Comparison of ENCODE assay signal across 8 cellular contexts in genomic region chr12:110048242-110049027, GRCh38. TPM values are rescaled to one million over a fixed set of nuclear protein-coding genes. Genes with fewer than 3 reads are reported as not detected.
A peak's percentile ranks its signal among the peaks of the same experiment; 100 is the strongest.
DNase-seq lines count a peak whose midpoint lies in the region; ATAC-seq, FAIRE-seq and TF ChIP-seq lines count a peak whose summit lies in the region.

Gene C12orf76 (minus strand): TSS chr12:110048522. CDS start chr12:110048495, 27 bp downstream.

- peak; percentile 32 for FAIRE-seq in D721Med (lab: Jason Lieb, UNC)

- BruUV-seq in OCI-LY7 (replicated peaks; lab: Mats Ljungman, UMichigan) = no TSS peak

- H3K9me2 ChIP-seq in OCI-LY7 (ENCODE audit: insufficient read depth, low read length) = no peaks in the 10 kb centered on the region

- H4K20me1 ChIP-seq in OCI-LY7 (ENCODE audit: insufficient read depth, low read length) = no peaks in the 10 kb centered on the region

- H3K4me3 ChIP-seq in OCI-LY7 (ENCODE audit: low read depth, low read length, poor library complexity, severe bottlenecking) (peak within 1 kb of the TSS; percentile 90), mucosa of descending colon (peak within 1 kb of the TSS; percentile 67)

- intact Hi-C loops in OCI-LY7 (cut with micrococcal nuclease; ENCODE audit: unreplicated experiment) (loop anchor here (1.0 to 5.0 kb wide), 4 partner anchors 50 to 233 kb away; partner anchors contain the start of genes ANKRD13A and ATP2A2), mucosa of descending colon (cut with DNase I, micrococcal nuclease) (no loop called here)

- H3K4me1 ChIP-seq in OCI-LY7 (ENCODE audit: insufficient read depth, low read length, poor library complexity, severe bottlenecking) (peaks cover 53% of the 10 kb centered on the region), mucosa of descending colon (ENCODE audit: low read depth) (peaks cover 16% of the 10 kb centered on the region)

- peak within 1 kb of the TSS; percentile 98 for H3K27ac ChIP-seq in OCI-LY7 (ENCODE audit: low read depth, low read length, poor library complexity, severe bottlenecking)
- peak within 1 kb of the TSS; percentile 29 for H3K27ac ChIP-seq in epithelial cell of prostate

- H3K4me2 ChIP-seq in OCI-LY7 (ENCODE audit: low read length) = peak within 1 kb of the TSS; percentile 92

- ATAC-seq in GM21526 (IDR thresholded peaks at IDR 0.05; ENCODE audit: low FRiP score, unreplicated experiment) (peak; percentile 92), mucosa of descending colon (peak; percentile 100)

- peak within 1 kb of the TSS; percentile 59; the same call in 1 of the 2 replicates for H2AFZ ChIP-seq in OCI-LY7 (ENCODE audit: low read length)

- H3K9me3 ChIP-seq in OCI-LY7 (ENCODE audit: low read length) (no peaks in the 10 kb centered on the region), mucosa of descending colon (no peaks in the 10 kb centered on the region)

- CTCF ChIA-PET in OCI-LY7 (lab: Charles Lee; ENCODE audit: unreplicated experiment) = no interaction called here

- TF ChIP-seq CTCF in D721Med (IDR thresholded peaks at IDR 0.05; ENCODE audit: insufficient read depth, missing control alignments) (no peak), OCI-LY7 (conservative IDR thresholded peaks at IDR 0.05; ENCODE audit: low read length) (no peak), mucosa of descending colon (IDR thresholded peaks at IDR 0.05) (no peak)

- peaks cover 31% of the 10 kb centered on the region; the same call in 1 of the 2 replicates for H3K79me2 ChIP-seq in OCI-LY7 (ENCODE audit: insufficient read depth, low read depth, low read length)

- H3K36me3 ChIP-seq in OCI-LY7 (ENCODE audit: insufficient read depth, low read length) (peaks cover 7% of the 10 kb centered on the region; the same call in 1 of the 2 replicates), mucosa of descending colon (ENCODE audit: low read depth) (no peaks in the 10 kb centered on the region)

- POLR2A ChIA-PET in OCI-LY7 (lab: Charles Lee) = interaction anchor here (0.8 kb wide), 1 partner anchor 452 kb away, joined by 3 read pairs; no protein-coding TSS in a partner anchor

- DNase-seq in D721Med (ENCODE audit: insufficient read length, low spot score) = peak; percentile 85
- peak; percentile 83 for DNase-seq in HuH-7.5 (ENCODE audit: low spot score)
- DNase-seq in OCI-LY7 (ENCODE audit: low spot score) = peak; percentile 97
- peak; percentile 81 for DNase-seq in activated T-cell treated with anti-CD3 and anti-CD28 coated beads for 1 hour (ENCODE audit: low read depth)
- DNase-seq in epithelial cell of prostate (ENCODE audit: low read depth, low spot score) = peak; percentile 74
- peak; percentile 94 to 97 (median 95) for DNase-seq in mucosa of descending colon
- DNase-seq in stimulated activated CD8-positive, alpha-beta memory T cell treated with anti-CD3 and anti-CD28 coated beads, Interleukin-4, amount 100 ng/mL, for 24 hours (ENCODE audit: low read depth) = peak; percentile 87

RNA-seq across cellular contexts. Expression of gene C12orf76, which starts in this region (rescaled TPM):
- total RNA-seq in OCI-LY7 (2014; rRNA removed; shearing (Covaris generic)) = 17.0 and 24.4 TPM in 2 replicates
- total RNA-seq in OCI-LY7 (2022) (24.1 and 36.6 TPM in 2 replicates), mucosa of descending colon (10 to 100 TPM in 1 of 3 donors, 1 to 10 TPM in 2; 8.5 to 12.5 (median 8.8) TPM)

Comparison
In these comparisons a context has a peak if more than half of its experiments do, and no peak if none do; other contexts are left out.
1. Peak in every context shown above with its lines: DNase-seq, ATAC-seq, H3K4me3 ChIP-seq and H3K27ac ChIP-seq.